26 cellular contexts compared by ENCODE assay signal in genomic region chr10:22560391-22561239, GRCh38.
DNase-seq lines count a peak whose midpoint lies in the region; ATAC-seq, FAIRE-seq and TF ChIP-seq lines count a peak whose summit lies in the region.
"Had no signal": no experiment of that assay in that cellular context is flagged by ENCODE, and none has a peak within 500 bp of the region (broad histone marks: within the 10 kb centered on the region; RNA-seq: fewer than 3 reads in every experiment).

No MANE protein-coding gene starts in this region.

- H4K20me1 ChIP-seq in GM12878 (ENCODE audit: control insufficient read depth, insufficient read depth) (no peaks in the 10 kb centered on the region), neural progenitor cell (ENCODE audit: low read depth) (peaks cover 8% of the 10 kb centered on the region)

- H3K4me1 ChIP-seq in GM12878 (ENCODE audit: control insufficient read depth, insufficient read depth, low read length) (no peaks in the 10 kb centered on the region), neural progenitor cell (peaks cover 41% of the 10 kb centered on the region)
- H3K4me1 ChIP-seq: Caco-2, HAP-1, Peyer's patch, upper lobe of left lung had no signal

- TF ChIP-seq POLR2A in GM12878 (IDR thresholded peaks at IDR 0.05; ENCODE audit: low read depth, low read length), result no peak

- no peaks in the 10 kb centered on the region for H3K9me3 ChIP-seq in GM12878 (replicated peaks; ENCODE audit: control insufficient read depth, insufficient read depth, low read length)
- no peaks in the 10 kb centered on the region for H3K9me3 ChIP-seq in neural progenitor cell (ENCODE audit: low read depth)
- no peaks in the 10 kb centered on the region for H3K9me3 ChIP-seq in CD4-positive, alpha-beta T cell (ENCODE audit: control insufficient read depth, low read length)
- H3K9me3 ChIP-seq: Caco-2, HAP-1, Peyer's patch, spleen, upper lobe of left lung had no signal

- TF ChIP-seq RAD21 in GM12878 (IDR thresholded peaks at IDR 0.05; ENCODE audit: insufficient read depth, low read depth, low read length), result no peak

- WGBS in GM12878 (ENCODE audit: insufficient coverage, insufficient replicate concordance, low lambda C conversion rate, missing lambda C conversion rate), result 97% methylated on average over 14 of the region's 14 CpGs

- RAD21 ChIA-PET in GM12878 (lab: Charles Lee; ENCODE audit: unreplicated experiment), result no interaction called here

- BruUV-seq in GM12878 (replicated peaks; lab: Mats Ljungman, UMichigan), result no TSS peak

- H3K4me1 Mint-ChIP-seq in neural progenitor cell, result peaks cover 48% of the 10 kb centered on the region
- H3K4me1 Mint-ChIP-seq in CD4-positive, alpha-beta T cell (ENCODE audit: low read depth), result peaks cover 20% of the 10 kb centered on the region

- CTCF ChIA-PET in HEK293T (lab: Yijun Ruan, JAX) (interaction anchor here (0.6 to 1.1 kb wide), 4 partner anchors 9 to 48 kb away, joined by 3 to 6 read pairs (median 3); no protein-coding TSS in a partner anchor), GM12878 (lab: Yijun Ruan, JAX) (interaction anchor here (0.6 to 1.0 kb wide), 2 partner anchors 13 to 1242 kb away, joined by 3 to 4 read pairs; no protein-coding TSS in a partner anchor)
- CTCF ChIA-PET in CD4-positive, alpha-beta T cell (lab: Charles Lee), result interaction anchor here (0.7 kb wide), 1 partner anchor 866 kb away, joined by 3 read pairs; no protein-coding TSS in a partner anchor

- no peak for ATAC-seq in GM12878
- ATAC-seq in CD4-positive, alpha-beta T cell (ENCODE audit: poor library complexity), result no peak
- ATAC-seq: esophagus mucosa had no signal

- TF ChIP-seq CTCF in GM12878 (IDR thresholded peaks at IDR 0.05 in 2 of 3, conservative IDR thresholded peaks at IDR 0.05 in 1 of 3; ENCODE audit: control insufficient read depth in 2 of 3, extremely low read depth in 1 of 3, insufficient read depth in 1 of 3, low read depth in 3 of 3, low read length in 3 of 3) (no peak), neural progenitor cell (IDR thresholded peaks at IDR 0.05) (no peak)
- no peak for TF ChIP-seq CTCF in CD4-positive, alpha-beta T cell (IDR thresholded peaks at IDR 0.05)

- peak; percentile 38 for DNase-seq in HEK293T (ENCODE audit: extremely low spot score)
- DNase-seq in NCI-H146 treated with DMSO at 0.1 percent for 48 hours (lab: John Stamatoyannopoulos, UW; ENCODE audit: unreplicated experiment), result peak; percentile 98
- no peak for DNase-seq in GM12878 (ENCODE audit: low read depth, low spot score)
- DNase-seq in neural progenitor cell (ENCODE audit: low spot score), result peak; percentile 74
- no peak for DNase-seq in nucleus accumbens (lab: John Stamatoyannopoulos, UW)
- DNase-seq in CD4-positive, alpha-beta T cell, result no peak
- no peak for DNase-seq in NCI-H2029 treated with DMSO at 0.1 percent for 48 hours (lab: John Stamatoyannopoulos, UW)
- DNase-seq: activated B cell treated with CpG ODN at 0.5 μM for 24 hours; activated CD4-positive, alpha-beta memory T cell treated with anti-CD3 and anti-CD28 coated beads for 36 hours; activated naive CD4-positive, alpha-beta T cell; activated T-cell treated with anti-CD3 and anti-CD28 coated beads for 4 hours; amygdala; Caco-2; effector memory CD4-positive, alpha-beta T cell; naive B cell; NCI-H1048; NCI-H345; Peyer's patch; spleen; stimulated activated CD4-positive, alpha-beta T cell treated with anti-CD3 and anti-CD28 coated beads, Interleukin-4, amount 100 ng/mL, for 24 hours; upper lobe of left lung had no signal

- H3K36me3 Mint-ChIP-seq in neural progenitor cell, result peaks cover 17% of the 10 kb centered on the region
- H3K36me3 Mint-ChIP-seq in CD4-positive, alpha-beta T cell (ENCODE audit: low read depth), result peaks cover 85% of the 10 kb centered on the region

- peak overlapping the region; percentile 54 for H3K27ac Mint-ChIP-seq in neural progenitor cell
- no peak overlapping the region for H3K27ac Mint-ChIP-seq in CD4-positive, alpha-beta T cell
- H3K27ac Mint-ChIP-seq: activated B cell treated with CpG ODN at 0.5 μM for 24 hours; activated CD4-positive, alpha-beta memory T cell treated with anti-CD3 and anti-CD28 coated beads for 36 hours; T-helper 2 cell treated with Interferon-gamma antibody and Interleukin-4, amounts not matched to agents 5 μg/mL and 100 μg/mL, for 36 hours had no signal

- in situ Hi-C loops in GM12878 (cut with MboI), result no loop called here

- H3K4me2 ChIP-seq in GM12878 (ENCODE audit: control insufficient read depth, insufficient read depth), result no peak overlapping the region
- H3K4me2 ChIP-seq in neural progenitor cell, result peak overlapping the region; percentile 58

- H3K4me3 Mint-ChIP-seq in neural progenitor cell, result peak overlapping the region; percentile 7
- H3K4me3 Mint-ChIP-seq in CD4-positive, alpha-beta T cell, result no peak overlapping the region
- H3K4me3 Mint-ChIP-seq: activated B cell treated with CpG ODN at 0.5 μM for 24 hours; activated CD4-positive, alpha-beta memory T cell treated with anti-CD3 and anti-CD28 coated beads for 36 hours; central memory CD8-positive, alpha-beta T cell; naive B cell; T-helper 2 cell treated with Interferon-gamma antibody and Interleukin-4, amounts not matched to agents 5 μg/mL and 100 μg/mL, for 36 hours had no signal

- no peak overlapping the region for H2AFZ ChIP-seq in GM12878 (ENCODE audit: control insufficient read depth, low read depth, low read length)
- H2AFZ ChIP-seq in neural progenitor cell (replicated peaks), result no peak overlapping the region

- H3K27me3 Mint-ChIP-seq in neural progenitor cell (ENCODE audit: insufficient read depth, low read depth), result peaks cover 8% of the 10 kb centered on the region
- H3K27me3 Mint-ChIP-seq in CD4-positive, alpha-beta T cell, result no peaks in the 10 kb centered on the region
- H3K27me3 Mint-ChIP-seq: activated B cell treated with CpG ODN at 0.5 μM for 24 hours; activated CD4-positive, alpha-beta memory T cell treated with anti-CD3 and anti-CD28 coated beads for 36 hours; central memory CD8-positive, alpha-beta T cell; naive B cell had no signal

- H3K27ac ChIP-seq in GM12878 (ENCODE audit: control insufficient read depth, insufficient read depth) (no peak overlapping the region), neural progenitor cell (peak overlapping the region; percentile 22)
- H3K27ac ChIP-seq in CD4-positive, alpha-beta T cell (ENCODE audit: low read depth, low read length), result no peak overlapping the region
- H3K27ac ChIP-seq: Peyer's patch, spleen, upper lobe of left lung had no signal

- no peak overlapping the region for H3K9ac ChIP-seq in GM12878 (ENCODE audit: control insufficient read depth, insufficient read depth, low read length)
- no peak overlapping the region for H3K9ac ChIP-seq in neural progenitor cell

- H3K79me2 ChIP-seq in GM12878 (ENCODE audit: control insufficient read depth, insufficient read depth, low read length) (no peaks in the 10 kb centered on the region), neural progenitor cell (ENCODE audit: low read depth) (no peaks in the 10 kb centered on the region)

- peaks cover 20% of the 10 kb centered on the region for H3F3A ChIP-seq in neural progenitor cell (ENCODE audit: low read depth)

- no peak for FAIRE-seq in GM12878 (lab: Jason Lieb, UNC)
- FAIRE-seq: frontal cortex had no signal

- intact Hi-C loops in GM12878 (cut with micrococcal nuclease; ENCODE audit: unreplicated experiment), result no loop called here
- intact Hi-C loops in CD4-positive, alpha-beta T cell (cut with DNase I, micrococcal nuclease), result no loop called here

- H3K27me3 ChIP-seq in GM12878 (replicated peaks in 1 of 2; ENCODE audit: control insufficient read depth in 2 of 2, insufficient read depth in 2 of 2, low read length in 1 of 2), result no peaks in the 10 kb centered on the region
- H3K27me3 ChIP-seq in neural progenitor cell, result no peaks in the 10 kb centered on the region
- H3K27me3 ChIP-seq in CD4-positive, alpha-beta T cell (ENCODE audit: control insufficient read depth, insufficient read depth, low read length), result no peaks in the 10 kb centered on the region
- H3K27me3 ChIP-seq: Peyer's patch, spleen, upper lobe of left lung had no signal

- POLR2A ChIA-PET in HEK293T (lab: Yijun Ruan, JAX), result interaction anchor here (1.2 to 1.7 kb wide), 2 partner anchors 8 to 124 kb away, joined by 3 to 5 read pairs; no protein-coding TSS in a partner anchor
- POLR2A ChIA-PET in GM12878 (lab: Charles Lee), result no interaction called here
- POLR2A ChIA-PET in CD4-positive, alpha-beta T cell (lab: Charles Lee), result interaction anchor here (0.5 kb wide), 1 partner anchor 69 kb away, joined by 3 read pairs; no protein-coding TSS in a partner anchor

- H3K4me3 ChIP-seq in GM12878, result no peak overlapping the region
- H3K4me3 ChIP-seq in neural progenitor cell, result peak overlapping the region; percentile 3
- H3K4me3 ChIP-seq: HAP-1, Peyer's patch, spleen, upper lobe of left lung had no signal

- no peak for TF ChIP-seq EP300 in GM12878 (IDR thresholded peaks at IDR 0.05; ENCODE audit: borderline replicate concordance in 1 of 2, control insufficient read depth in 1 of 2, low read depth in 2 of 2, low read length in 2 of 2)

- SMC1A ChIA-PET in GM12878 (lab: Charles Lee; ENCODE audit: uncharacterized antibody, unreplicated experiment), result interaction anchor here (0.9 kb wide), 1 partner anchor 13 kb away, joined by 3 read pairs; no protein-coding TSS in a partner anchor

- no peaks in the 10 kb centered on the region for H3K9me3 Mint-ChIP-seq in neural progenitor cell
- H3K9me3 Mint-ChIP-seq in CD4-positive, alpha-beta T cell, result no peaks in the 10 kb centered on the region
- H3K9me3 Mint-ChIP-seq: activated B cell treated with CpG ODN at 0.5 μM for 24 hours; activated CD4-positive, alpha-beta memory T cell treated with anti-CD3 and anti-CD28 coated beads for 36 hours; central memory CD8-positive, alpha-beta T cell; naive B cell; T-helper 2 cell treated with Interferon-gamma antibody and Interleukin-4, amounts not matched to agents 5 μg/mL and 100 μg/mL, for 36 hours had no signal

- H3K36me3 ChIP-seq in GM12878 (ENCODE audit: control insufficient read depth in 2 of 2, insufficient read depth in 2 of 2, low read length in 1 of 2) (peaks cover 3 to 23% of the 10 kb centered on the region in 2 experiments; a peak in 3 of 4 replicates), neural progenitor cell (no peaks in the 10 kb centered on the region)
- H3K36me3 ChIP-seq: HAP-1, Peyer's patch had no signal

TF ChIP-seq in HEK293T, 16 proteins besides CTCF, POLR2A, EP300 and RAD21 (continues in another document):
- no peak for TF ChIP-seq HDGF (IDR thresholded peaks at IDR 0.05; ENCODE audit: borderline replicate concordance)
- TF ChIP-seq NFRKB (IDR thresholded peaks at IDR 0.05), result no peak
- no peak for TF ChIP-seq LEF1 (IDR thresholded peaks at IDR 0.05; ENCODE audit: borderline replicate concordance)
- no peak for TF ChIP-seq ZNF384 (IDR thresholded peaks at IDR 0.05)
- 0 out of 2 replicates have a peak, but pooled peaks have one; percentile 30 for TF ChIP-seq L3MBTL2 (conservative IDR thresholded peaks at IDR 0.05)

Comparison
In these comparisons a context has a peak if more than half of its experiments do, and no peak if none do; other contexts are left out.
1. DNase-seq: peak in HEK293T (single experiment), NCI-H146 treated with DMSO at 0.1 percent for 48 hours (single experiment) and neural progenitor cell (single experiment); none in GM12878 (single experiment), nucleus accumbens (0 of 56), CD4-positive, alpha-beta T cell (0 of 10) and NCI-H2029 treated with DMSO at 0.1 percent for 48 hours (single experiment).